Comparison of ENCODE assay signal across 8 cellular contexts in the genomic region with DNA sequence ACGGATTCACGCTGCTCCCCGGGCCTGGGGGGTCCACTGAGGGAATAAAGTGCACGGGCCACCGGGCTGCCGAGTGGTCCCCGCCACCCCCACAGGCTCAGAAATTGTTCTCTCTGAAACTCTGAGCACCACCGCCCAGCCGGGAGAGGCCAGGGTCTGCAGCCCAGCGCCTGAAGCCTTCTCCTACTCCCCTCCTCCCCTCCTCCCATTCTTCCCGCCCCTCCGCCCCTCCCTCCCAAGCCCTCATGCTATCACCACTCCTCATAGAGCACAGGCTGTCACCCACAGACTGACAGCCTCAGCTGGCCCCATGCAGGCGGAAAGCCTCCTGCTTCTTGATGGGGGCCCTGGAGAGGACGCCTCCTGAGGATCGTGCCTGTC. TPM values are rescaled to one million over a fixed set of nuclear protein-coding genes. Genes with fewer than 3 reads are reported as not detected.
DNase-seq lines count a peak whose midpoint lies in the region; ATAC-seq, FAIRE-seq and TF ChIP-seq lines count a peak whose summit lies in the region.

No MANE protein-coding gene starts in this region.

- BruUV-seq in HepG2 (replicated peaks; lab: Mats Ljungman, UMichigan), result no TSS peak

- H3K9me3 ChIP-seq in cardiac muscle cell (ENCODE audit: low read depth) (no peaks in the 10 kb centered on the region), astrocyte (ENCODE audit: insufficient read depth, low read depth, low read length) (no peaks in the 10 kb centered on the region), HepG2 (ENCODE audit: low read length) (no peaks in the 10 kb centered on the region), uterus (no peaks in the 10 kb centered on the region), thyroid gland (no peaks in the 10 kb centered on the region)

- in situ Hi-C loops in HepG2 (cut with HindIII; ENCODE audit: extremely low pct_ligation_motif_present, low pct_unique_long_range_greater_than_20kb), result no loop called here

- TF ChIP-seq CTCF in cardiac muscle cell (IDR thresholded peaks at IDR 0.05; ENCODE audit: low read depth, low read length) (no peak), astrocyte (IDR thresholded peaks at IDR 0.05; ENCODE audit: insufficient read depth, low read depth, low read length) (no peak), HepG2 (CRISPR knock-in tag; IDR thresholded peaks at IDR 0.05) (no peak), uterus (IDR thresholded peaks at IDR 0.05) (no peak), thyroid gland (IDR thresholded peaks at IDR 0.05) (no peak)

- TF ChIP-seq RAD21 in HepG2 (CRISPR knock-in tag; IDR thresholded peaks at IDR 0.05), result no peak

- TF ChIP-seq POLR2A in HepG2 (IDR thresholded peaks at IDR 0.05; ENCODE audit: insufficient read depth in 1 of 2, low read depth in 2 of 2, low read length in 2 of 2), result no peak
- TF ChIP-seq POLR2A in uterus (IDR thresholded peaks at IDR 0.05), result no peak
- no peak for TF ChIP-seq POLR2A in thyroid gland (IDR thresholded peaks at IDR 0.05)

- peak overlapping the region; percentile 78 for H3K4me3 Mint-ChIP-seq in astrocyte (ENCODE audit: unreplicated experiment)

- H3K27ac ChIP-seq in cardiac muscle cell (no peak overlapping the region), astrocyte (ENCODE audit: low read depth, low read length) (no peak overlapping the region), HepG2 (ENCODE audit: extremely low read length, insufficient read depth, low read length) (no peak overlapping the region), uterus (peak overlapping the region; percentile 70 to 77), thyroid gland (no peak overlapping the region)

- no peak for FAIRE-seq in astrocyte (lab: Jason Lieb, UNC)
- no peak for FAIRE-seq in HepG2 (lab: Jason Lieb, UNC)

- H4K20me1 ChIP-seq in astrocyte (ENCODE audit: insufficient read depth, low read length) (peaks cover 20% of the 10 kb centered on the region), HepG2 (ENCODE audit: insufficient read depth, low read length) (no peaks in the 10 kb centered on the region)

- intact Hi-C loops in Right ventricle myocardium inferior (cut with DNase I) (no loop called here), HepG2 (cut with micrococcal nuclease; ENCODE audit: unreplicated experiment) (no loop called here), uterus (cut with DNase I; ENCODE audit: low total_unique reads) (no loop called here), thyroid gland (cut with DNase I) (no loop called here)

- POLR2A ChIA-PET in HepG2 (lab: Yijun Ruan, JAX), result no interaction called here

- H3K9ac ChIP-seq in astrocyte (ENCODE audit: low read length) (peak overlapping the region; percentile 48), HepG2 (ENCODE audit: insufficient read depth, low read depth, low read length) (no peak overlapping the region)

- peak overlapping the region; percentile 69 for H2AFZ ChIP-seq in astrocyte (ENCODE audit: low read depth, low read length)
- H2AFZ ChIP-seq in HepG2 (ENCODE audit: low read length), result no peak overlapping the region

- H3K27ac Mint-ChIP-seq in astrocyte (ENCODE audit: unreplicated experiment), result no peak overlapping the region

- peaks cover 24% of the 10 kb centered on the region for H3K27me3 Mint-ChIP-seq in astrocyte (ENCODE audit: low read depth, unreplicated experiment)

- peaks cover 14% of the 10 kb centered on the region for H3K4me1 ChIP-seq in cardiac muscle cell (ENCODE audit: low read depth)
- H3K4me1 ChIP-seq in astrocyte (ENCODE audit: insufficient read depth, low read length), result peaks cover 7% of the 10 kb centered on the region
- peaks cover 35% of the 10 kb centered on the region for H3K4me1 ChIP-seq in HepG2 (ENCODE audit: insufficient read depth, low read length)
- H3K4me1 ChIP-seq in uterus, result peaks cover 0 to 9% of the 10 kb centered on the region in 2 donors
- peaks cover 7 to 25% of the 10 kb centered on the region in 2 donors for H3K4me1 ChIP-seq in thyroid gland

- no peaks in the 10 kb centered on the region for H3K9me3 Mint-ChIP-seq in astrocyte (ENCODE audit: unreplicated experiment)

- peak overlapping the region; percentile 55 for H3K4me3 ChIP-seq in cardiac muscle cell
- H3K4me3 ChIP-seq in astrocyte (ENCODE audit: insufficient read depth, low read depth, low read length), result no peak overlapping the region
- peak overlapping the region; percentile 37 to 68 (median 45); a peak in 3 of 6 replicates for H3K4me3 ChIP-seq in HepG2 (replicated peaks in 1 of 3; ENCODE audit: insufficient read depth in 1 of 3, low read depth in 2 of 3, low read length in 3 of 3)
- no peak overlapping the region for H3K4me3 ChIP-seq in uterus
- no peak overlapping the region for H3K4me3 ChIP-seq in thyroid gland (replicated peaks in 1 of 3)

- H3K79me2 ChIP-seq in astrocyte (ENCODE audit: insufficient read depth, low read length) (no peaks in the 10 kb centered on the region), HepG2 (ENCODE audit: insufficient read depth, low read length) (no peaks in the 10 kb centered on the region)

- peaks cover 10% of the 10 kb centered on the region for H3K27me3 ChIP-seq in cardiac muscle cell
- no peaks in the 10 kb centered on the region for H3K27me3 ChIP-seq in astrocyte (ENCODE audit: insufficient read depth, low read length)
- peaks cover 0 to 7% of the 10 kb centered on the region in 2 experiments; a peak in 4 of 5 replicates for H3K27me3 ChIP-seq in HepG2 (ENCODE audit: control insufficient read depth in 1 of 2, insufficient read depth in 2 of 2, low read length in 2 of 2)
- no peaks in the 10 kb centered on the region for H3K27me3 ChIP-seq in uterus
- peaks cover 7% of the 10 kb centered on the region for H3K27me3 ChIP-seq in thyroid gland

- TF ChIP-seq EP300 in HepG2 (IDR thresholded peaks at IDR 0.05; ENCODE audit: low read depth in 2 of 2, low read length in 2 of 2), result no peak
- no peak for TF ChIP-seq EP300 in HepG2 (CRISPR knock-in tag; IDR thresholded peaks at IDR 0.05; ENCODE audit: borderline replicate concordance)

- ATAC-seq in Right ventricle myocardium inferior (no peak), HepG2 (peak; percentile 4), HG03025 (IDR thresholded peaks at IDR 0.05; ENCODE audit: low FRiP score, unreplicated experiment) (no peak)

- H3K4me1 Mint-ChIP-seq in astrocyte (ENCODE audit: low read depth, unreplicated experiment), result no peaks in the 10 kb centered on the region

- CTCF ChIA-PET in HepG2 (lab: Yijun Ruan, JAX; ENCODE audit: low intra/inter-chr PET ratio, low total read pairs), result no interaction called here

- H3K36me3 Mint-ChIP-seq in astrocyte (ENCODE audit: low read depth, unreplicated experiment), result no peaks in the 10 kb centered on the region

- DNase-seq in cardiac muscle cell (ENCODE audit: low read depth in 1 of 2, low spot score in 1 of 2), result peak in 1 of 2 donors; percentile 76
- no peak for DNase-seq in Right ventricle myocardium inferior (ENCODE audit: missing footprints)
- no peak for DNase-seq in astrocyte (ENCODE audit: low read depth)
- no peak for DNase-seq in HepG2 (ENCODE audit: low spot score)
- no peak for DNase-seq in uterus
- no peak for DNase-seq in germinal center (ENCODE audit: low spot score)
- DNase-seq in thyroid gland, result no peak

- WGBS in HepG2 (ENCODE audit: low lambda C conversion rate), result 11% methylated on average over 8 of the region's 15 CpGs
- WGBS in thyroid gland, 2 donors, result 15 to 18% methylated on average over 13 to 15 of the region's 15 CpGs

- no peaks in the 10 kb centered on the region for H3K36me3 ChIP-seq in cardiac muscle cell
- no peaks in the 10 kb centered on the region for H3K36me3 ChIP-seq in astrocyte (ENCODE audit: insufficient read depth, low read length)
- H3K36me3 ChIP-seq in HepG2 (replicated peaks in 1 of 2; ENCODE audit: control insufficient read depth in 1 of 2, insufficient read depth in 2 of 2, low read length in 2 of 2), result no peaks in the 10 kb centered on the region
- no peaks in the 10 kb centered on the region for H3K36me3 ChIP-seq in uterus
- no peaks in the 10 kb centered on the region for H3K36me3 ChIP-seq in thyroid gland

- H3K4me2 ChIP-seq in astrocyte (ENCODE audit: low read length) (peak overlapping the region; percentile 89), HepG2 (ENCODE audit: low read depth, low read length) (peak overlapping the region; percentile 63)

RNA-seq across cellular contexts. Expression of gene GPR153, which starts 0.7 kb away (rescaled TPM):
- total RNA-seq in cardiac muscle cell (22.7 and 32.7 TPM in 2 replicates), Right ventricle myocardium inferior (10.6 TPM), astrocyte (3.0 and 3.7 TPM in 2 replicates), HepG2 (2016; rRNA removed; fragmentation: Illumina TruSeq; extraction: Trizol) (0.27 and 0.31 TPM in 2 replicates), uterus (10 to 100 TPM in 2 of 4 donors, 1 to 10 TPM in 2; 5.6 to 22.1 (median 10.3) TPM), thyroid gland (1 to 10 TPM in 3 of 4 donors, under 1 TPM in 1; 0.78 to 3.2 (median 1.5) TPM)
- polyA plus RNA-seq in cardiac muscle cell (21.0 and 30.3 TPM in 2 replicates), HepG2 (2011; rRNA removed) (0.22 and 0.44 TPM in 2 replicates)
- total RNA-seq in HepG2 (2016; cell fraction: cytosol; rRNA removed; fragmentation: Illumina TruSeq; extraction: Trizol; ENCODE audit: low read depth), result 0.09 and 0.10 TPM in 2 replicates
- total RNA-seq in HepG2 (2016; cell fraction: insoluble cytoplasmic fraction; rRNA removed; fragmentation: Illumina TruSeq; extraction: Trizol), result 0.12 and 0.28 TPM in 2 replicates
- total RNA-seq in HepG2 (2016; cell fraction: membrane; rRNA removed; fragmentation: Illumina TruSeq; extraction: Trizol), result 0.34 TPM in 2 replicates
- total RNA-seq in HepG2 (2016; cell fraction: nucleus; rRNA removed; fragmentation: Illumina TruSeq; extraction: Trizol), result 0.31 TPM in 2 replicates
- 0.19 and 0.31 TPM in 2 replicates for polyA plus RNA-seq in HepG2 (2011; cell fraction: cytosol; rRNA removed)
- polyA plus RNA-seq in HepG2 (2011; cell fraction: nucleus; rRNA removed), result 0.50 and 0.85 TPM in 2 replicates
- 0.15 and 0.28 TPM in 2 replicates for polyA plus RNA-seq in HepG2 (2012)
- 0.09 and 0.19 TPM in 2 replicates for polyA plus RNA-seq in HepG2 (2016; cell fraction: cytosol; fragmentation: Illumina TruSeq; extraction: Trizol; ENCODE audit: low read depth)
- 0.29 and 0.35 TPM in 2 replicates for polyA plus RNA-seq in HepG2 (2016; cell fraction: insoluble cytoplasmic fraction; fragmentation: Illumina TruSeq; extraction: Trizol; ENCODE audit: low read depth)
- polyA plus RNA-seq in HepG2 (2016; cell fraction: membrane; fragmentation: Illumina TruSeq; extraction: Trizol; ENCODE audit: low read depth), result 0.34 and 0.41 TPM in 2 replicates
- 0.17 and 0.36 TPM in 2 replicates for polyA plus RNA-seq in HepG2 (2016; cell fraction: nucleus; fragmentation: Illumina TruSeq; extraction: Trizol; ENCODE audit: insufficient read depth, low read depth)
- 0.98 and 5.5 TPM in 2 replicates for polyA minus RNA-seq in HepG2 (2011; rRNA and poly(A)+ RNA removed; ENCODE audit: low replicate concordance)
- polyA minus RNA-seq in HepG2 (2011; cell fraction: cytosol; rRNA and poly(A)+ RNA removed), result 0.30 and 0.44 TPM in 2 replicates
- 0.25 and 0.26 TPM in 2 replicates for polyA minus RNA-seq in HepG2 (2011; cell fraction: nucleus; rRNA and poly(A)+ RNA removed)

RNA-seq across cellular contexts. Expression of gene HES3, which starts 17.6 kb away (rescaled TPM):
- total RNA-seq in cardiac muscle cell (not detected in 2 replicates), Right ventricle myocardium inferior (not detected), astrocyte (not detected in 2 replicates), HepG2 (2016; rRNA removed; fragmentation: Illumina TruSeq; extraction: Trizol) (not detected in 2 replicates), uterus (not detected), thyroid gland (not detected)
- polyA plus RNA-seq in cardiac muscle cell (not detected in 2 replicates), HepG2 (2011; rRNA removed) (not detected in 2 replicates)
- total RNA-seq in HepG2 (2016; cell fraction: cytosol; rRNA removed; fragmentation: Illumina TruSeq; extraction: Trizol; ENCODE audit: low read depth), result not detected in 2 replicates
- total RNA-seq in HepG2 (2016; cell fraction: insoluble cytoplasmic fraction; rRNA removed; fragmentation: Illumina TruSeq; extraction: Trizol), result not detected in 2 replicates
- not detected in 2 replicates for total RNA-seq in HepG2 (2016; cell fraction: membrane; rRNA removed; fragmentation: Illumina TruSeq; extraction: Trizol)
- total RNA-seq in HepG2 (2016; cell fraction: nucleus; rRNA removed; fragmentation: Illumina TruSeq; extraction: Trizol), result not detected in 2 replicates
- polyA plus RNA-seq in HepG2 (2011; cell fraction: cytosol; rRNA removed), result not detected in 2 replicates
- not detected in 2 replicates for polyA plus RNA-seq in HepG2 (2011; cell fraction: nucleus; rRNA removed)
- polyA plus RNA-seq in HepG2 (2012), result not detected in 2 replicates
- not detected in 2 replicates for polyA plus RNA-seq in HepG2 (2016; cell fraction: cytosol; fragmentation: Illumina TruSeq; extraction: Trizol; ENCODE audit: low read depth)
- not detected in 2 replicates for polyA plus RNA-seq in HepG2 (2016; cell fraction: insoluble cytoplasmic fraction; fragmentation: Illumina TruSeq; extraction: Trizol; ENCODE audit: low read depth)
- not detected in 2 replicates for polyA plus RNA-seq in HepG2 (2016; cell fraction: membrane; fragmentation: Illumina TruSeq; extraction: Trizol; ENCODE audit: low read depth)
- polyA plus RNA-seq in HepG2 (2016; cell fraction: nucleus; fragmentation: Illumina TruSeq; extraction: Trizol; ENCODE audit: insufficient read depth, low read depth), result not detected in 2 replicates
- polyA minus RNA-seq in HepG2 (2011; rRNA and poly(A)+ RNA removed; ENCODE audit: low replicate concordance), result not detected in 2 replicates
- polyA minus RNA-seq in HepG2 (2011; cell fraction: cytosol; rRNA and poly(A)+ RNA removed), result not detected in 2 replicates
- polyA minus RNA-seq in HepG2 (2011; cell fraction: nucleus; rRNA and poly(A)+ RNA removed), result not detected in 2 replicates

RNA-seq across cellular contexts. Expression of gene ICMT, which starts 25.8 kb away (rescaled TPM):
- total RNA-seq in cardiac muscle cell, result 45.4 and 72.2 TPM in 2 replicates
- polyA plus RNA-seq in cardiac muscle cell, result 40.6 and 54.3 TPM in 2 replicates
- total RNA-seq in Right ventricle myocardium inferior, result 58.8 TPM
- 58.1 and 59.5 TPM in 2 replicates for total RNA-seq in astrocyte
- 61.7 and 69.7 TPM in 2 replicates for total RNA-seq in HepG2 (2016; rRNA removed; fragmentation: Illumina TruSeq; extraction: Trizol)
- 23.7 and 29.8 TPM in 2 replicates for total RNA-seq in HepG2 (2016; cell fraction: cytosol; rRNA removed; fragmentation: Illumina TruSeq; extraction: Trizol; ENCODE audit: low read depth)
- 60.0 and 68.5 TPM in 2 replicates for total RNA-seq in HepG2 (2016; cell fraction: insoluble cytoplasmic fraction; rRNA removed; fragmentation: Illumina TruSeq; extraction: Trizol)
- total RNA-seq in HepG2 (2016; cell fraction: membrane; rRNA removed; fragmentation: Illumina TruSeq; extraction: Trizol), result 90.0 and 91.4 TPM in 2 replicates
- 45.6 and 50.8 TPM in 2 replicates for total RNA-seq in HepG2 (2016; cell fraction: nucleus; rRNA removed; fragmentation: Illumina TruSeq; extraction: Trizol)
- polyA plus RNA-seq in HepG2 (2011; rRNA removed), result 23.1 and 24.6 TPM in 2 replicates
- 23.8 and 31.3 TPM in 2 replicates for polyA plus RNA-seq in HepG2 (2011; cell fraction: cytosol; rRNA removed)
- 8.9 and 10.8 TPM in 2 replicates for polyA plus RNA-seq in HepG2 (2011; cell fraction: nucleus; rRNA removed)
- polyA plus RNA-seq in HepG2 (2012), result 26.0 and 27.3 TPM in 2 replicates
- 38.8 and 46.6 TPM in 2 replicates for polyA plus RNA-seq in HepG2 (2016; cell fraction: cytosol; fragmentation: Illumina TruSeq; extraction: Trizol; ENCODE audit: low read depth)
- 66.5 and 67.0 TPM in 2 replicates for polyA plus RNA-seq in HepG2 (2016; cell fraction: insoluble cytoplasmic fraction; fragmentation: Illumina TruSeq; extraction: Trizol; ENCODE audit: low read depth)
- polyA plus RNA-seq in HepG2 (2016; cell fraction: membrane; fragmentation: Illumina TruSeq; extraction: Trizol; ENCODE audit: low read depth), result 87.3 and 91.3 TPM in 2 replicates
- polyA plus RNA-seq in HepG2 (2016; cell fraction: nucleus; fragmentation: Illumina TruSeq; extraction: Trizol; ENCODE audit: insufficient read depth, low read depth), result 77.9 and 79.1 TPM in 2 replicates
- polyA minus RNA-seq in HepG2 (2011; rRNA and poly(A)+ RNA removed; ENCODE audit: low replicate concordance), result 42.4 and 109 TPM in 2 replicates
- polyA minus RNA-seq in HepG2 (2011; cell fraction: cytosol; rRNA and poly(A)+ RNA removed), result 24.0 and 31.1 TPM in 2 replicates
- polyA minus RNA-seq in HepG2 (2011; cell fraction: nucleus; rRNA and poly(A)+ RNA removed), result 12.5 and 14.2 TPM in 2 replicates
- total RNA-seq in uterus, result 10 to 100 TPM; 15.6 to 87.4 (median 57.7) TPM
- total RNA-seq in thyroid gland, result 10 to 100 TPM; 66.2 to 86.2 (median 78.1) TPM

RNA-seq across cellular contexts. Expression of gene RNF207, which starts 55.7 kb away (rescaled TPM):
- total RNA-seq in cardiac muscle cell (198 and 273 TPM in 2 replicates), Right ventricle myocardium inferior (54.6 TPM), astrocyte (4.7 and 7.4 TPM in 2 replicates), HepG2 (2016; rRNA removed; fragmentation: Illumina TruSeq; extraction: Trizol) (1.7 and 9.8 TPM in 2 replicates), uterus (10 to 100 TPM in 3 of 4 donors, 1 to 10 TPM in 1; 2.1 to 41.1 (median 20.5) TPM), thyroid gland (10 to 100 TPM; 32.9 to 63.5 (median 47.0) TPM)
- polyA plus RNA-seq in cardiac muscle cell (166 and 180 TPM in 2 replicates), HepG2 (2011; rRNA removed) (15.9 and 17.9 TPM in 2 replicates)
- total RNA-seq in HepG2 (2016; cell fraction: cytosol; rRNA removed; fragmentation: Illumina TruSeq; extraction: Trizol; ENCODE audit: low read depth), result 2.0 and 3.0 TPM in 2 replicates
- total RNA-seq in HepG2 (2016; cell fraction: insoluble cytoplasmic fraction; rRNA removed; fragmentation: Illumina TruSeq; extraction: Trizol), result 2.1 and 8.9 TPM in 2 replicates
- 2.4 and 2.5 TPM in 2 replicates for total RNA-seq in HepG2 (2016; cell fraction: membrane; rRNA removed; fragmentation: Illumina TruSeq; extraction: Trizol)
- total RNA-seq in HepG2 (2016; cell fraction: nucleus; rRNA removed; fragmentation: Illumina TruSeq; extraction: Trizol), result 14.8 and 17.7 TPM in 2 replicates
- polyA plus RNA-seq in HepG2 (2011; cell fraction: cytosol; rRNA removed), result 3.1 and 5.5 TPM in 2 replicates
- 282 and 411 TPM in 2 replicates for polyA plus RNA-seq in HepG2 (2011; cell fraction: nucleus; rRNA removed)
- 3.9 and 4.0 TPM in 2 replicates for polyA plus RNA-seq in HepG2 (2012)
- polyA plus RNA-seq in HepG2 (2016; cell fraction: cytosol; fragmentation: Illumina TruSeq; extraction: Trizol; ENCODE audit: low read depth), result 0.45 and 0.62 TPM in 2 replicates
- polyA plus RNA-seq in HepG2 (2016; cell fraction: insoluble cytoplasmic fraction; fragmentation: Illumina TruSeq; extraction: Trizol; ENCODE audit: low read depth), result 1.8 and 3.9 TPM in 2 replicates
- polyA plus RNA-seq in HepG2 (2016; cell fraction: membrane; fragmentation: Illumina TruSeq; extraction: Trizol; ENCODE audit: low read depth), result 0.85 and 1.2 TPM in 2 replicates
- polyA plus RNA-seq in HepG2 (2016; cell fraction: nucleus; fragmentation: Illumina TruSeq; extraction: Trizol; ENCODE audit: insufficient read depth, low read depth), result 47.0 and 48.9 TPM in 2 replicates
- polyA minus RNA-seq in HepG2 (2011; rRNA and poly(A)+ RNA removed; ENCODE audit: low replicate concordance), result 16.5 and 27.5 TPM in 2 replicates
- 2.5 TPM in 2 replicates for polyA minus RNA-seq in HepG2 (2011; cell fraction: cytosol; rRNA and poly(A)+ RNA removed)
- 30.0 and 38.2 TPM in 2 replicates for polyA minus RNA-seq in HepG2 (2011; cell fraction: nucleus; rRNA and poly(A)+ RNA removed)

Comparison
In these comparisons a context has a peak if more than half of its experiments do, and no peak if none do; other contexts are left out.
1. H3K27ac ChIP-seq: peak in uterus (2 of 2); none in cardiac muscle cell (single experiment), astrocyte (single experiment), HepG2 (single experiment) and thyroid gland (0 of 3).
2. H3K4me3 ChIP-seq: peak in cardiac muscle cell (single experiment) and HepG2 (3 of 3); none in astrocyte (single experiment), uterus (0 of 2) and thyroid gland (0 of 3).